ENCODE assay signal across 1 cellular context in genomic region chr5:125337222-125337768, GRCh38.
TF ChIP-seq lines count a peak whose summit lies in the region.

No MANE protein-coding gene starts in this region.

TF ChIP-seq in IMR-90, 13 proteins besides CTCF, POLR2A, EP300 and RAD21 (continued from another document):
- no peak for TF ChIP-seq ELK1 (IDR thresholded peaks at IDR 0.05; ENCODE audit: borderline replicate concordance, low read depth, low read length)
